In genomic region chr7:46352335-46352954, GRCh38 we compare ENCODE assay signal across 10 cellular contexts.
DNase-seq lines count a peak whose midpoint lies in the region; ATAC-seq, FAIRE-seq and TF ChIP-seq lines count a peak whose summit lies in the region.
"Had no signal": no experiment of that assay in that cellular context is flagged by ENCODE, and none has a peak within 500 bp of the region (broad histone marks: within the 10 kb centered on the region; RNA-seq: fewer than 3 reads in every experiment).

No MANE protein-coding gene starts in this region.

- 10% methylated on average over 2 of the region's 2 CpGs for WGBS in right lobe of liver (ENCODE audit: insufficient coverage, low coverage, low lambda C conversion rate, missing lambda C conversion rate)

- TF ChIP-seq CTCF in GM06990 (IDR thresholded peaks at IDR 0.05; ENCODE audit: insufficient read depth, low read length, poor library complexity, severe bottlenecking), result peak; percentile 64
- TF ChIP-seq CTCF in right lobe of liver (IDR thresholded peaks at IDR 0.05), result peak; percentile 66 to 90 (median 74)

- H3K4me3 ChIP-seq in GM06990 (replicated peaks; ENCODE audit: low read depth, low read length) (no peak overlapping the region), right lobe of liver (no peak overlapping the region)

- H3K27me3 ChIP-seq in GM06990 (replicated peaks; ENCODE audit: control insufficient read depth, insufficient read depth, low read length) (no peaks in the 10 kb centered on the region), right lobe of liver (no peaks in the 10 kb centered on the region)

- ATAC-seq in right lobe of liver (peak; percentile 79 to 93 (median 88)), HG03025 (IDR thresholded peaks at IDR 0.05; ENCODE audit: low FRiP score, unreplicated experiment) (no peak), GM19455 (IDR thresholded peaks at IDR 0.05; ENCODE audit: unreplicated experiment) (no peak), HG02642 (IDR thresholded peaks at IDR 0.05; ENCODE audit: poor library complexity, unreplicated experiment) (no peak)

- intact Hi-C loops in right lobe of liver (cut with DNase I), result loop anchor here (5.0 kb wide), 2 partner anchors 430 to 435 kb away; partner anchors contain the start of gene IGFBP3 (in 1 of the 2)

- H3K4me1 ChIP-seq in right lobe of liver, result no peaks in the 10 kb centered on the region

- H3K9me3 ChIP-seq in right lobe of liver, result no peaks in the 10 kb centered on the region

- no peak overlapping the region for H3K27ac ChIP-seq in right lobe of liver
- H3K27ac ChIP-seq: epithelial cell of prostate had no signal

- no peak for TF ChIP-seq POLR2A in right lobe of liver (IDR thresholded peaks at IDR 0.05)

- peak; percentile 83 for FAIRE-seq in A204.1 (lab: Jason Lieb, UNC)

- H3K36me3 ChIP-seq in GM06990 (ENCODE audit: control insufficient read depth, insufficient read depth, low read length) (no peaks in the 10 kb centered on the region), right lobe of liver (no peaks in the 10 kb centered on the region)

- DNase-seq in GM06990 (ENCODE audit: extremely low read depth, insufficient read length) (peak; percentile 26), NCI-H526 treated with DMSO at 0.1 percent for 48 hours (lab: John Stamatoyannopoulos, UW) (peak; percentile 3), cerebellum (ENCODE audit: low spot score) (peak; percentile 4), right lobe of liver (peak in 1 of 3 donors; percentile 54)
- DNase-seq: stimulated activated naive B cell treated with anti-CD40 and anti-IgM and Interleukin-4, amounts not matched to agents 10 μg/mL and 1 μg/mL and 100 μg/mL, for 72 hours had no signal

Comparison
In these comparisons a context has a peak if more than half of its experiments do, and no peak if none do; other contexts are left out.
1. ATAC-seq: peak in right lobe of liver (4 of 4); none in HG03025 (single experiment), GM19455 (single experiment) and HG02642 (single experiment).